ENCODE assay signal across 8 cellular contexts in genomic region chr1:201481761-201482493, GRCh38. TPM values are rescaled to one million over a fixed set of nuclear protein-coding genes. Genes with fewer than 3 reads are reported as not detected.
A peak's percentile ranks its signal among the peaks of the same experiment; 100 is the strongest.
DNase-seq lines count a peak whose midpoint lies in the region; ATAC-seq and TF ChIP-seq lines count a peak whose summit lies in the region.

No MANE protein-coding gene starts in this region.

- ATAC-seq in GM21360 (IDR thresholded peaks at IDR 0.05; ENCODE audit: unreplicated experiment) = peak; percentile 55

- TF ChIP-seq CTCF in HL-60 (IDR thresholded peaks at IDR 0.05; ENCODE audit: insufficient read depth, low read length) = peak; percentile 79
- peak; percentile 84 for TF ChIP-seq CTCF in epithelial cell of esophagus (IDR thresholded peaks at IDR 0.05; ENCODE audit: insufficient read depth, low read depth, low read length, missing control alignments)

- DNase-seq in COR-L47 (lab: John Stamatoyannopoulos, UW) (peak; percentile 78), HL-60 (ENCODE audit: low read depth in 1 of 2, low spot score in 1 of 2) (peak; percentile 47 to 77), NT2/D1 (ENCODE audit: low read depth, low spot score) (peak; percentile 91), epithelial cell of esophagus (ENCODE audit: low read depth) (peak; percentile 85), mucosa of gallbladder (ENCODE audit: low spot score) (peak; percentile 88)
- peak; percentile 90 for DNase-seq in activated CD8-positive, alpha-beta memory T cell treated with anti-CD3 and anti-CD28 coated beads, Interleukin-2, amount 50 U/mL, for 48 hours
- DNase-seq in stimulated activated CD8-positive, alpha-beta memory T cell treated with anti-CD3 and anti-CD28 coated beads, Interleukin-4, amount 100 ng/mL, for 24 hours (ENCODE audit: low read depth) = peak; percentile 68

- peaks cover 6% of the 10 kb centered on the region for H3K36me3 ChIP-seq in NT2/D1 (ENCODE audit: insufficient read depth, insufficient read length, low read length)

- H3K27ac ChIP-seq in HL-60 (replicated peaks) = no peak overlapping the region

- no peaks in the 10 kb centered on the region for H3K9me3 ChIP-seq in NT2/D1 (ENCODE audit: insufficient read depth, low read length)

- H3K4me3 ChIP-seq in HL-60 (replicated peaks; ENCODE audit: insufficient read depth, low read length) = no peak overlapping the region
- peak overlapping the region; percentile 47 for H3K4me3 ChIP-seq in NT2/D1 (ENCODE audit: insufficient read length, low read depth)
- H3K4me3 ChIP-seq in epithelial cell of esophagus (ENCODE audit: low read length) = peak overlapping the region; percentile 37

- peaks cover 14% of the 10 kb centered on the region for H3K27me3 ChIP-seq in HL-60 (ENCODE audit: insufficient read depth, poor library complexity, severe bottlenecking)
- H3K27me3 ChIP-seq in NT2/D1 (ENCODE audit: insufficient read depth, insufficient read length) = peaks cover 12% of the 10 kb centered on the region

- peak overlapping the region; percentile 76 for H3K9ac ChIP-seq in NT2/D1 (ENCODE audit: insufficient read length, low read depth)

- peaks cover 8% of the 10 kb centered on the region for H3K4me1 ChIP-seq in NT2/D1 (ENCODE audit: insufficient read depth, insufficient read length)

RNA-seq across cellular contexts. Expression of gene PHLDA3, which starts 12.9 kb away (rescaled TPM):
- total RNA-seq in mucosa of gallbladder = 39.4 TPM

RNA-seq across cellular contexts. Expression of gene CSRP1, which starts 25.0 kb away (rescaled TPM):
- 524 TPM for total RNA-seq in mucosa of gallbladder

RNA-seq across cellular contexts. Expression of gene NAV1, which starts 57.0 kb away (rescaled TPM):
- total RNA-seq in mucosa of gallbladder = 22.0 TPM
